ENCODE assay signal across 8 cellular contexts in the genomic region with DNA sequence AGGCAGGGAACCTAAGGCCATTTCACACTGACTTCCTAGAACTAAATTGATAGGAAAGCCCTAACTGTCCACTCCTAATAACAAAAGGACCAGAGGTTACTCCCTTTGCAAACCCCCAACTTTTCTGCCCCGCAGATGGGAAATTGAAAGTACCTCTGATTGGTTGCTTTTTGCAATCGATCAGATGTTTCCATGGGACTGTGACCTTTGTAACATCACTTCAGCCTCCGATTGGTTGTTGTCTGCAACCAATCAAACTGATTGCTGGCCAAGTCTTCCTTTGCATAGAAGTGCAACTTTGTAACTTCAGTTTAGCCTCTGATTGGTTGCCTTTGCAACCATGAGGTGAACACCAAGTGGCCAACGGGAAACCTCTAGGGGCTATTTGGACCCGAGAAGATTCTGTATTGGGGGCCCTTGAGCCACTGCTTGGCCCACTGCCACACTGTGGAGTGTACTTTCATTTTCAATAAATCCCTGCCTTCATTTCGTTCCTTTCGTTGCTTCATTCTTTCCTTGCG. TPM values are rescaled to one million over a fixed set of nuclear protein-coding genes. Genes with fewer than 3 reads are reported as not detected.
DNase-seq lines count a peak whose midpoint lies in the region; ATAC-seq and TF ChIP-seq lines count a peak whose summit lies in the region.

No MANE protein-coding gene starts in this region.

- H2AFZ ChIP-seq in Loucy (ENCODE audit: low read length): peak overlapping the region; percentile 68

- peak overlapping the region; percentile 13 for H3K4me3 ChIP-seq in Loucy (ENCODE audit: low read length, poor library complexity, severe bottlenecking)
- peak overlapping the region in 2 of 4 donors; percentile 19 to 45 for H3K4me3 ChIP-seq in adrenal gland
- peak overlapping the region; percentile 49 to 52 for H3K4me3 ChIP-seq in muscle layer of duodenum (ENCODE audit: low read depth in 1 of 2, low read length in 2 of 2)

- peak overlapping the region in 3 of 5 donors; percentile 41 to 59 (median 48) for H3K27ac ChIP-seq in adrenal gland
- H3K27ac ChIP-seq in muscle layer of duodenum (ENCODE audit: low read length): peak overlapping the region; percentile 16

- ATAC-seq in GM19035 (IDR thresholded peaks at IDR 0.05; ENCODE audit: unreplicated experiment) (no peak), HG02884 (IDR thresholded peaks at IDR 0.05; ENCODE audit: unreplicated experiment) (no peak)

- H3K4me2 ChIP-seq in Loucy (ENCODE audit: low read depth, low read length, poor library complexity, severe bottlenecking): peak overlapping the region; percentile 22

- intact Hi-C loops in adrenal gland (cut with DNase I): no loop called here

- no peaks in the 10 kb centered on the region for H3F3A ChIP-seq in Loucy (ENCODE audit: low read depth)

- WGBS in adrenal gland, 4 donors: 40 to 55% (median 47%) methylated on average over 8 of the region's 8 CpGs

- H4K20me1 ChIP-seq in Loucy (ENCODE audit: insufficient read depth, low read length, poor library complexity, severe bottlenecking): no peaks in the 10 kb centered on the region

- H3K9me3 ChIP-seq in Loucy (ENCODE audit: insufficient read depth, low read depth, low read length) (no peaks in the 10 kb centered on the region), adrenal gland (replicated peaks in 1 of 3) (no peaks in the 10 kb centered on the region), muscle layer of duodenum (ENCODE audit: control insufficient read depth in 1 of 2, low read length in 2 of 2) (no peaks in the 10 kb centered on the region)

- H3K27me3 ChIP-seq in Loucy (ENCODE audit: insufficient read depth, low read length, poor library complexity, severe bottlenecking) (no peaks in the 10 kb centered on the region), adrenal gland (no peaks in the 10 kb centered on the region), muscle layer of duodenum (ENCODE audit: low read depth, low read length) (no peaks in the 10 kb centered on the region)

- H3K36me3 ChIP-seq in Loucy (ENCODE audit: insufficient read depth, low read length) (no peaks in the 10 kb centered on the region), adrenal gland (replicated peaks in 1 of 2) (no peaks in the 10 kb centered on the region), muscle layer of duodenum (ENCODE audit: control insufficient read depth in 1 of 2, insufficient read depth in 2 of 2, low read length in 2 of 2) (no peaks in the 10 kb centered on the region)

- in situ Hi-C loops in Caki2 (cut with HindIII; ENCODE audit: low pct_unique_long_range_greater_than_20kb, low sequenced_read_pairs): no loop called here

- TF ChIP-seq POLR2A in adrenal gland (IDR thresholded peaks at IDR 0.05): peak in 1 of 2 donors; percentile 8

- H3K4me1 ChIP-seq in Loucy (ENCODE audit: insufficient read depth, low read length, poor library complexity, severe bottlenecking): no peaks in the 10 kb centered on the region
- no peaks in the 10 kb centered on the region for H3K4me1 ChIP-seq in adrenal gland (replicated peaks in 1 of 2)
- no peaks in the 10 kb centered on the region for H3K4me1 ChIP-seq in muscle layer of duodenum (ENCODE audit: control insufficient read depth in 1 of 2, insufficient read depth in 2 of 2, low read length in 2 of 2)

- DNase-seq in Caki2 (ENCODE audit: low read depth) (peak; percentile 85), adrenal gland (peak; percentile 53 to 84 (median 70)), kidney tubule cell (ENCODE audit: low spot score) (no peak), NCI-H1436 treated with DMSO at 0.1 percent for 48 hours (lab: John Stamatoyannopoulos, UW) (no peak)

- TF ChIP-seq CTCF in Loucy (conservative IDR thresholded peaks at IDR 0.05; ENCODE audit: low read length) (no peak), adrenal gland (IDR thresholded peaks at IDR 0.05) (no peak)

- no peaks in the 10 kb centered on the region for H3K79me2 ChIP-seq in Loucy (ENCODE audit: insufficient read depth, low read length)

- no peaks in the 10 kb centered on the region for H3K9me2 ChIP-seq in Loucy (replicated peaks; ENCODE audit: low read depth, low read length)

- H3K9ac ChIP-seq in Loucy (ENCODE audit: low read depth, low read length, poor library complexity, severe bottlenecking): no peak overlapping the region

RNA-seq across cellular contexts. Expression of gene KNL1, which starts 11.3 kb away (rescaled TPM):
- total RNA-seq in Caki2 (2014; rRNA removed; shearing (Covaris generic); ENCODE audit: low replicate concordance): 9.9 and 19.8 TPM in 2 replicates
- 1 to 10 TPM in 7 of 8 donors, under 1 TPM in 1; 0.69 to 2.1 (median 1.6) TPM for total RNA-seq in adrenal gland
- polyA plus RNA-seq in adrenal gland: under 1 TPM; 0.13 to 0.77 (median 0.16) TPM

RNA-seq across cellular contexts. Expression of gene RPUSD2, which starts 13.7 kb away (rescaled TPM):
- total RNA-seq in Caki2 (2014; rRNA removed; shearing (Covaris generic); ENCODE audit: low replicate concordance): 16.1 and 20.3 TPM in 2 replicates
- 10 to 100 TPM; 10.0 to 20.7 (median 12.4) TPM for total RNA-seq in adrenal gland
- 10 to 100 TPM in 2 of 3 donors, 1 to 10 TPM in 1; 5.7 to 18.5 (median 11.0) TPM for polyA plus RNA-seq in adrenal gland

RNA-seq across cellular contexts. Expression of gene CCDC32, which starts 17.9 kb away (rescaled TPM):
- 31.4 and 33.7 TPM in 2 replicates for total RNA-seq in Caki2 (2014; rRNA removed; shearing (Covaris generic); ENCODE audit: low replicate concordance)
- total RNA-seq in adrenal gland: 10 to 100 TPM; 28.4 to 42.8 (median 38.2) TPM
- polyA plus RNA-seq in adrenal gland: 10 to 100 TPM; 33.1 to 41.7 (median 37.7) TPM

Comparison
In these comparisons a context has a peak if more than half of its experiments do, and no peak if none do; other contexts are left out.
1. DNase-seq: peak in Caki2 (single experiment) and adrenal gland (7 of 7); none in kidney tubule cell (single experiment) and NCI-H1436 treated with DMSO at 0.1 percent for 48 hours (single experiment).